18 cellular contexts compared by ENCODE assay signal in the genomic region with DNA sequence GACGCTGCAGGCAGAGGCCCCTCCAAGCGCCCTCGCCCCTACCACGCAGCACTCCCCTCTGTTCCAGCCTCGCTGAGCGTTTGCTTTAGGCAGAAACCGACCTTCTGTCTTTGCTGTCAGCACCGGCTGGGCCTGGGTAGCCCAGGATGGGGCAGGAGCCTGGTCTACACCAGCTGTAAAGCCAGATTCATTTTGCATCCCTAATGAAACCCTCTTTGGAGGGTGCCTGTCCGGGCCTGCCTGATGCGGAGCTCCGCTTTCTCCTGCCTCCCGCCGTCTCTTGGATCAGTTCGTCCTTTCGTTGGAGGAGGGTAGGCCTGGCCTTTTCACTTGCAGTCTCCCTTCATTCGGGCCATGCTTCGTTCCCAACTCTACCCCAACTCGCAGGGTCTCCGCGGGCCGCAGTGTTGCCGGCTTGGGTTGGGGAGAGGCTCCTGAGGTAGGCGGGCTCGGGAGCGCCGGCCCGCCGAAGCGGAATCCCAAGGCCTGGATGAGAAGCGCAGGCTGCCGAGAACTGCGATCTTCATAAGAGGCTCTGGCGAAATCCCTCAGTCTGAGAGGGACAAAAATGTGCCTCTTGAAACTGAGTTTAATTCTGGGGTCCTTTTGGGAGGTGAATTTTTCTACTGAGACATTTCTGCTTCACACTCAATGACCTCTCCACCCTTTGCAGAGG. TPM values are rescaled to one million over a fixed set of nuclear protein-coding genes. Genes with fewer than 3 reads are reported as not detected.
A peak's percentile ranks its signal among the peaks of the same experiment; 100 is the strongest.
DNase-seq lines count a peak whose midpoint lies in the region; ATAC-seq and TF ChIP-seq lines count a peak whose summit lies in the region.
"Had no signal": no experiment of that assay in that cellular context is flagged by ENCODE, and none has a peak within 500 bp of the region (broad histone marks: within the 10 kb centered on the region; RNA-seq: fewer than 3 reads in every experiment).

No MANE protein-coding gene starts in this region.

- H3K9ac ChIP-seq in H9 (ENCODE audit: extremely low read depth, insufficient read length, low read length): no peak overlapping the region
- H3K9ac ChIP-seq: BLaER1 treated with 17β-estradiol and CSF1 and Interleukin-3, amounts not matched to agents 10 nM and 100 nM; KMS-11 had no signal

- no peak overlapping the region for H4K91ac ChIP-seq in H9 (ENCODE audit: insufficient read length, low read depth, low read length)

- H3T11ph ChIP-seq in H9 (ENCODE audit: low read length): no peak overlapping the region

- H2BK120ac ChIP-seq in H9 (ENCODE audit: low read depth, low read length, poor library complexity, severe bottlenecking): no peak overlapping the region

- no peak overlapping the region for H3K4me3 Mint-ChIP-seq in H9

- H3K79me1 ChIP-seq in H9 (ENCODE audit: insufficient read depth, low read depth, low read length, poor library complexity, severe bottlenecking): no peaks in the 10 kb centered on the region

- H4K5ac ChIP-seq in H9 (ENCODE audit: insufficient read length, low read depth, low read length): no peak overlapping the region

- WGBS in H9 (ENCODE audit: extremely low coverage, insufficient read length, low lambda C conversion rate): no CpG with 5 or more reads among the region's 33 CpGs
- WGBS in sigmoid colon, 2 donors: 22 to 61% methylated on average over 33 of the region's 33 CpGs

- no peak overlapping the region for H3K27ac ChIP-seq in H9 (ENCODE audit: insufficient read length, low read depth, low read length)
- H3K27ac ChIP-seq in Peyer's patch: peak overlapping the region in 3 of 4 donors; percentile 9 to 59 (median 22)
- H3K27ac ChIP-seq in sigmoid colon: no peak overlapping the region
- H3K27ac ChIP-seq in lower lobe of right lung: no peak overlapping the region
- H3K27ac ChIP-seq: BLaER1 treated with 17β-estradiol and CSF1 and Interleukin-3, amounts not matched to agents 10 nM and 100 nM; HL-60; KMS-11; upper lobe of left lung had no signal

- no peaks in the 10 kb centered on the region for H3K4me1 ChIP-seq in H9 (ENCODE audit: insufficient read depth, low read length)
- peaks cover 0 to 50% (median 3%) of the 10 kb centered on the region in 4 donors for H3K4me1 ChIP-seq in Peyer's patch
- H3K4me1 ChIP-seq in neuron (ENCODE audit: insufficient read depth, low read length): peaks cover 3% of the 10 kb centered on the region
- H3K4me1 ChIP-seq in sigmoid colon: peaks cover 0 to 24% (median 22%) of the 10 kb centered on the region in 4 donors
- H3K4me1 ChIP-seq in lower lobe of right lung: peaks cover 8% of the 10 kb centered on the region

- intact Hi-C loops in sigmoid colon (cut with DNase I): loop anchor here (2.0 to 10.0 kb wide), 6 partner anchors 97 to 595 kb away; a partner anchor contains a TSS
- intact Hi-C loops in lower lobe of right lung (cut with DNase I): no loop called here

- H3K23me2 ChIP-seq in H9 (ENCODE audit: insufficient read length, low read depth, low read length, poor library complexity, severe bottlenecking): peaks cover 2% of the 10 kb centered on the region

- no peak overlapping the region for H3K18ac ChIP-seq in H9 (ENCODE audit: insufficient read length, low read depth, low read length)

- H4K20me1 ChIP-seq in H9 (ENCODE audit: control insufficient read depth, insufficient read depth, insufficient read length): no peaks in the 10 kb centered on the region

- H3K14ac ChIP-seq in H9 (ENCODE audit: insufficient read depth, low read length): no peak overlapping the region; the same call in 1 of the 2 replicates

- H2BK15ac ChIP-seq in H9 (ENCODE audit: low read depth, low read length): no peak overlapping the region

- no peak overlapping the region for H2AK5ac ChIP-seq in H9 (ENCODE audit: insufficient read length, low read length)

- no peak overlapping the region for H3K23ac ChIP-seq in H9 (ENCODE audit: insufficient read length, low read depth, low read length)

- no peak for ATAC-seq in lower lobe of right lung
- ATAC-seq: left cardiac atrium had no signal

- TF ChIP-seq POLR2A in Peyer's patch (IDR thresholded peaks at IDR 0.05) (no peak), sigmoid colon (IDR thresholded peaks at IDR 0.05) (no peak)

- H3K4me3 ChIP-seq in Peyer's patch (no peak overlapping the region), neuron (ENCODE audit: low read length) (no peak overlapping the region), sigmoid colon (no peak overlapping the region), lower lobe of right lung (no peak overlapping the region)
- H3K4me3 ChIP-seq: BLaER1 treated with 17β-estradiol and CSF1 and Interleukin-3, amounts not matched to agents 10 nM and 100 nM; upper lobe of left lung had no signal

- no peak for TF ChIP-seq EP300 in sigmoid colon (IDR thresholded peaks at IDR 0.05)

- peaks cover 3 to 29% of the 10 kb centered on the region in 2 experiments; a peak in 3 of 5 replicates for H3K9me3 Mint-ChIP-seq in H9

- H3K4me1 Mint-ChIP-seq in H9: peaks cover 0 to 14% of the 10 kb centered on the region in 2 experiments; a peak in 2 of 4 replicates

- no peak overlapping the region for H3K4ac ChIP-seq in H9 (ENCODE audit: low read depth, low read length)

- in situ Hi-C loops in KBM-7 (cut with MboI; ENCODE audit: low pct_unique_long_range_greater_than_20kb, low sequenced_read_pairs): no loop called here

- DNase-seq in H9: peak; percentile 67
- DNase-seq in Peyer's patch: no peak
- DNase-seq in islet precursor cell: peak; percentile 75
- no peak for DNase-seq in sigmoid colon
- no peak for DNase-seq in NCI-H187 (lab: John Stamatoyannopoulos, UW)
- DNase-seq in KBM-7: no peak
- no peak for DNase-seq in lower lobe of right lung
- DNase-seq: activated CD4-positive, alpha-beta T cell treated with anti-CD3 and anti-CD28 coated beads, Interleukin-2, amount 50 U/mL, for 48 hours; activated T-cell treated with anti-CD3 and anti-CD28 coated beads, Interleukin-2, amount 50 U/mL, for 48 hours; amniotic stem cell; hippocampal formation; left cardiac atrium; NCI-H1105 had no signal

- no peak overlapping the region for H4K8ac ChIP-seq in H9 (replicated peaks; ENCODE audit: insufficient read length, low read depth, low read length)

- H2AFZ ChIP-seq in H9 (ENCODE audit: low read length) (no peak overlapping the region), neuron (ENCODE audit: low read depth, low read length) (peak overlapping the region; percentile 55)

- H3K36me3 Mint-ChIP-seq in H9 (ENCODE audit: insufficient read depth in 1 of 3, low read depth in 3 of 3): peaks cover 0 to 2% (median 0%) of the 10 kb centered on the region in 3 experiments; a peak in 1 of 7 replicates

- H3K27me3 Mint-ChIP-seq in H9 (ENCODE audit: low read depth): peaks cover 100% of the 10 kb centered on the region

- H3K27me3 ChIP-seq in H9 (ENCODE audit: insufficient read depth, low read length) (peaks cover 99% of the 10 kb centered on the region), Peyer's patch (peaks cover 0 to 25% of the 10 kb centered on the region in 2 donors), neuron (ENCODE audit: insufficient read depth, low read length) (peaks cover 99% of the 10 kb centered on the region), sigmoid colon (peaks cover 73 to 100% (median 96%) of the 10 kb centered on the region in 3 donors), lower lobe of right lung (ENCODE audit: low read depth) (peaks cover 97% of the 10 kb centered on the region)

- no peaks in the 10 kb centered on the region for H3K9me3 ChIP-seq in H9 (ENCODE audit: control insufficient read depth, low read depth, low read length)
- no peaks in the 10 kb centered on the region for H3K9me3 ChIP-seq in Peyer's patch
- H3K9me3 ChIP-seq in neuron (ENCODE audit: low read length): no peaks in the 10 kb centered on the region
- H3K9me3 ChIP-seq in sigmoid colon: no peaks in the 10 kb centered on the region
- H3K9me3 ChIP-seq in lower lobe of right lung: no peaks in the 10 kb centered on the region
- H3K9me3 ChIP-seq: BLaER1 treated with 17β-estradiol and CSF1 and Interleukin-3, amounts not matched to agents 10 nM and 100 nM; upper lobe of left lung had no signal

- no peak overlapping the region for H3K4me2 ChIP-seq in H9 (ENCODE audit: insufficient read depth, insufficient read length, low read length)
- H3K4me2 ChIP-seq: BLaER1 treated with 17β-estradiol and CSF1 and Interleukin-3, amounts not matched to agents 10 nM and 100 nM; KMS-11 had no signal

- H3K79me2 ChIP-seq in H9 (ENCODE audit: insufficient read depth, low read length): no peaks in the 10 kb centered on the region

- no peak overlapping the region for H2BK5ac ChIP-seq in H9 (ENCODE audit: insufficient read length, low read length)

- H3K56ac ChIP-seq in H9 (ENCODE audit: insufficient read length, low read depth, low read length): no peak overlapping the region

- H3K36me3 ChIP-seq in Peyer's patch (no peaks in the 10 kb centered on the region), neuron (ENCODE audit: insufficient read depth, low read length) (no peaks in the 10 kb centered on the region), sigmoid colon (no peaks in the 10 kb centered on the region), lower lobe of right lung (no peaks in the 10 kb centered on the region)
- H3K36me3 ChIP-seq: BLaER1 treated with 17β-estradiol and CSF1 and Interleukin-3, amounts not matched to agents 10 nM and 100 nM; upper lobe of left lung had no signal

- H3K27ac Mint-ChIP-seq in H9: no peak overlapping the region

- TF ChIP-seq CTCF in H9 (conservative IDR thresholded peaks at IDR 0.05) (no peak), Peyer's patch (IDR thresholded peaks at IDR 0.05) (no peak), sigmoid colon (IDR thresholded peaks at IDR 0.05) (no peak), lower lobe of right lung (IDR thresholded peaks at IDR 0.05) (no peak)

- H2BK20ac ChIP-seq in H9 (ENCODE audit: low read depth, low read length, poor library complexity, severe bottlenecking): no peak overlapping the region

- H2BK12ac ChIP-seq in H9 (ENCODE audit: insufficient read length, low read depth, low read length): no peak overlapping the region

RNA-seq across cellular contexts. Expression of a gene that starts 4.9 kb away (rescaled TPM):
- not detected in 2 replicates for total RNA-seq in H9 (2021)
- 10 to 100 TPM in 3 of 4 donors, 1 to 10 TPM in 1; 1.8 to 21.2 (median 14.9) TPM for total RNA-seq in Peyer's patch
- total RNA-seq in sigmoid colon: under 1 TPM in 1 of 4 donors, not detected in 3; 0.68 TPM
- 1 to 10 TPM; 2.1 to 3.4 (median 2.4) TPM for polyA plus RNA-seq in sigmoid colon
- total RNA-seq in lower lobe of right lung: 0.21 TPM

RNA-seq across cellular contexts. Expression of a gene that starts 6.2 kb away (rescaled TPM):
- total RNA-seq in H9 (2021) (not detected in 2 replicates), Peyer's patch (10 to 100 TPM; 13.7 to 47.5 (median 24.9) TPM), sigmoid colon (under 1 TPM in 1 of 4 donors, not detected in 3; 0.28 TPM), lower lobe of right lung (not detected)
- polyA plus RNA-seq in sigmoid colon: 10 to 100 TPM; 16.2 to 52.1 (median 19.9) TPM
- total RNA-seq: left cardiac atrium had no signal

RNA-seq across cellular contexts. Expression of a gene that starts 9.1 kb away (rescaled TPM):
- total RNA-seq in H9 (2021) (not detected in 2 replicates), Peyer's patch (10 to 100 TPM; 10.7 to 22.8 (median 19.0) TPM), sigmoid colon (1 to 10 TPM; 1.1 to 6.6 (median 3.4) TPM), lower lobe of right lung (2.4 TPM)
- polyA plus RNA-seq in sigmoid colon: 10 to 100 TPM; 21.3 to 67.3 (median 43.0) TPM

RNA-seq across cellular contexts. Expression of a gene that starts 15.2 kb away (rescaled TPM):
- total RNA-seq in H9 (2021) (not detected in 2 replicates), Peyer's patch (10 to 100 TPM; 34.3 to 98.4 (median 66.7) TPM), sigmoid colon (10 to 100 TPM in 3 of 4 donors, 1 to 10 TPM in 1; 6.7 to 10.5 (median 10.3) TPM), lower lobe of right lung (4.4 TPM)
- polyA plus RNA-seq in sigmoid colon: 10 to 100 TPM in 2 of 3 donors, 1 to 10 TPM in 1; 6.0 to 28.5 (median 10.2) TPM

RNA-seq across cellular contexts. Expression of a gene that starts 26.4 kb away (rescaled TPM):
- total RNA-seq in H9 (2021): not detected in 2 replicates
- total RNA-seq in Peyer's patch: 10 to 100 TPM in 3 of 4 donors, 1 to 10 TPM in 1; 7.7 to 22.5 (median 15.0) TPM
- total RNA-seq in sigmoid colon: 1 to 10 TPM; 1.5 to 2.5 (median 2.1) TPM
- polyA plus RNA-seq in sigmoid colon: 10 to 100 TPM in 1 of 3 donors, 1 to 10 TPM in 2; 3.2 to 13.9 (median 4.2) TPM
- total RNA-seq in lower lobe of right lung: 3.9 TPM

Comparison
In these comparisons a context has a peak if more than half of its experiments do, and no peak if none do; other contexts are left out.
1. DNase-seq: peak in H9 (single experiment) and islet precursor cell (single experiment); none in Peyer's patch (0 of 3), sigmoid colon (single experiment), NCI-H187 (0 of 2), KBM-7 (single experiment) and lower lobe of right lung (single experiment).
2. H3K27ac ChIP-seq: peak in Peyer's patch (3 of 4); none in H9 (single experiment), sigmoid colon (0 of 4) and lower lobe of right lung (single experiment).
3. RNA of a gene that starts 6.2 kb away (total RNA-seq): 13.7 to 47.5 TPM in Peyer's patch; not detected in H9, 0.28 TPM in sigmoid colon and not detected in lower lobe of right lung (single experiment); every median in the first group is over 10 times any median in the second.